17 cellular contexts compared by ENCODE assay signal in genomic region chr10:62376064-62377025, GRCh38. TPM values are rescaled to one million over a fixed set of nuclear protein-coding genes. Genes with fewer than 3 reads are reported as not detected.
DNase-seq lines count a peak whose midpoint lies in the region; ATAC-seq and TF ChIP-seq lines count a peak whose summit lies in the region.
"Had no signal": no experiment of that assay in that cellular context is flagged by ENCODE, and none has a peak within 500 bp of the region (broad histone marks: within the 10 kb centered on the region; RNA-seq: fewer than 3 reads in every experiment).

No MANE protein-coding gene starts in this region.

- in situ Hi-C loops in Panc1 (cut with HindIII; ENCODE audit: low pct_unique_long_range_greater_than_20kb, low sequenced_read_pairs) = loop anchor here (25.0 kb wide), 1 partner anchor 114 kb away; the partner anchor contains the start of gene RTKN2

- H3K27ac Mint-ChIP-seq in CD4-positive, CD25-positive, alpha-beta regulatory T cell = peak overlapping the region; percentile 3 to 80 (median 29)
- H3K27ac Mint-ChIP-seq in effector memory CD8-positive, alpha-beta T cell = no peak overlapping the region

- intact Hi-C loops in Panc1 (cut with micrococcal nuclease; ENCODE audit: unreplicated experiment) = no loop called here

- H3K9me3 Mint-ChIP-seq in CD4-positive, CD25-positive, alpha-beta regulatory T cell = peaks cover 0 to 1% (median 0%) of the 10 kb centered on the region in 7 donors
- no peaks in the 10 kb centered on the region for H3K9me3 Mint-ChIP-seq in effector memory CD8-positive, alpha-beta T cell
- H3K9me3 Mint-ChIP-seq: CD8-positive, alpha-beta memory T cell had no signal

- peaks cover 28% of the 10 kb centered on the region for H3K4me1 ChIP-seq in CD4-positive, CD25-positive, alpha-beta regulatory T cell (ENCODE audit: control insufficient read depth, insufficient read depth, low read length, poor library complexity, severe bottlenecking)
- H3K4me1 ChIP-seq in Panc1 (ENCODE audit: control insufficient read depth, insufficient read depth, low read length) = peaks cover 71% of the 10 kb centered on the region

- peak overlapping the region; percentile 84 to 98 (median 90) for H3K4me3 Mint-ChIP-seq in CD4-positive, CD25-positive, alpha-beta regulatory T cell
- H3K4me3 Mint-ChIP-seq in effector memory CD8-positive, alpha-beta T cell = peak overlapping the region; percentile 10 to 88

- no peaks in the 10 kb centered on the region for H3K36me3 Mint-ChIP-seq in CD4-positive, CD25-positive, alpha-beta regulatory T cell
- H3K36me3 Mint-ChIP-seq in effector memory CD8-positive, alpha-beta T cell (ENCODE audit: insufficient read depth) = peaks cover 6% of the 10 kb centered on the region

- ATAC-seq in CD4-positive, CD25-positive, alpha-beta regulatory T cell (ENCODE audit: low read depth in 2 of 2) = no peak
- ATAC-seq in Panc1 (no peak), HG03520 (IDR thresholded peaks at IDR 0.05; ENCODE audit: unreplicated experiment) (no peak), GM19328 (IDR thresholded peaks at IDR 0.05; ENCODE audit: unreplicated experiment) (no peak)
- no peak for ATAC-seq in effector memory CD8-positive, alpha-beta T cell (replicated peaks)
- ATAC-seq: HepG2, PC-3 had no signal

- no peaks in the 10 kb centered on the region for H3K36me3 ChIP-seq in CD4-positive, CD25-positive, alpha-beta regulatory T cell (ENCODE audit: control insufficient read depth, insufficient read depth, low read length)
- H3K36me3 ChIP-seq in Panc1 (ENCODE audit: control insufficient read depth, insufficient read depth, low read length) = peaks cover 2% of the 10 kb centered on the region; the same call in 1 of the 2 replicates

- DNase-seq in CD4-positive, CD25-positive, alpha-beta regulatory T cell = no peak
- DNase-seq in Panc1 (ENCODE audit: low read depth, low spot score) (no peak), occipital lobe (lab: John Stamatoyannopoulos, UW) (peak; percentile 19), NCI-H446 treated with DMSO at 0.1 percent for 48 hours (lab: John Stamatoyannopoulos, UW) (no peak), putamen (ENCODE audit: low spot score) (no peak)
- DNase-seq in effector memory CD8-positive, alpha-beta T cell = no peak
- DNase-seq: CD8-positive, alpha-beta memory T cell; GOT3; KG1; NCI-H187; NCI-H2107; NCI-H2227 treated with DMSO at 0.1 percent for 48 hours; PC-3 had no signal

- no peak for TF ChIP-seq CTCF in Panc1 (IDR thresholded peaks at IDR 0.05)

- H3K9me3 ChIP-seq in CD4-positive, CD25-positive, alpha-beta regulatory T cell (ENCODE audit: control insufficient read depth in 2 of 2, low read length in 2 of 2) = no peaks in the 10 kb centered on the region
- no peaks in the 10 kb centered on the region for H3K9me3 ChIP-seq in Panc1 (ENCODE audit: control insufficient read depth, insufficient read depth, low read depth, low read length)

- POLR2A ChIA-PET in Panc1 (lab: Charles Lee) = interaction anchor here (0.5 to 0.6 kb wide), 3 partner anchors 333 to 860 kb away, joined by 3 to 4 read pairs (median 4); no protein-coding TSS in a partner anchor

- no peaks in the 10 kb centered on the region for H3K27me3 ChIP-seq in CD4-positive, CD25-positive, alpha-beta regulatory T cell (ENCODE audit: control insufficient read depth, insufficient read depth, low read length)
- H3K27me3 ChIP-seq in Panc1 (ENCODE audit: control insufficient read depth, insufficient read depth, low read length) = no peaks in the 10 kb centered on the region
- H3K27me3 ChIP-seq: SJSA1 had no signal

- peak overlapping the region; percentile 86 for H3K4me3 ChIP-seq in CD4-positive, CD25-positive, alpha-beta regulatory T cell (ENCODE audit: low read depth, low read length)
- peak overlapping the region; percentile 71 to 89 for H3K4me3 ChIP-seq in Panc1 (ENCODE audit: low read depth in 2 of 2, low read length in 2 of 2)
- H3K4me3 ChIP-seq: SJSA1 had no signal

- CTCF ChIA-PET in Panc1 (lab: Charles Lee) = interaction anchor here (1.1 kb wide), 1 partner anchor 111 kb away, joined by 3 read pairs; no protein-coding TSS in a partner anchor

- H3K4me1 Mint-ChIP-seq in CD4-positive, CD25-positive, alpha-beta regulatory T cell = peaks cover 13 to 46% (median 27%) of the 10 kb centered on the region in 4 donors
- peaks cover 27 to 39% of the 10 kb centered on the region in 2 donors for H3K4me1 Mint-ChIP-seq in effector memory CD8-positive, alpha-beta T cell (ENCODE audit: low read depth in 2 of 2)

- BruUV-seq in Panc1 (replicated peaks; lab: Mats Ljungman, UMichigan) = no TSS peak

- no peak overlapping the region for H3K27ac ChIP-seq in CD4-positive, CD25-positive, alpha-beta regulatory T cell (ENCODE audit: insufficient read depth, low read length, poor library complexity, severe bottlenecking)
- peak overlapping the region; percentile 100 for H3K27ac ChIP-seq in Panc1 (ENCODE audit: low read length)
- H3K27ac ChIP-seq: SJSA1 had no signal

- H3K27me3 Mint-ChIP-seq in CD4-positive, CD25-positive, alpha-beta regulatory T cell = peaks cover 16% of the 10 kb centered on the region
- no peaks in the 10 kb centered on the region for H3K27me3 Mint-ChIP-seq in effector memory CD8-positive, alpha-beta T cell

RNA-seq across cellular contexts. Expression of gene ZNF365, which starts 2.2 kb away (rescaled TPM):
- 13.8 TPM for total RNA-seq in CD4-positive, CD25-positive, alpha-beta regulatory T cell
- 1 to 10 TPM; 6.2 to 8.0 (median 7.1) TPM for polyA plus RNA-seq in CD4-positive, CD25-positive, alpha-beta regulatory T cell
- total RNA-seq in Panc1 (2021; ENCODE audit: unreplicated experiment) (22.8 TPM), occipital lobe (29.6 TPM)
- polyA plus RNA-seq in Panc1 (2012; ENCODE audit: insufficient read length) = 12.7 TPM
- total RNA-seq: HepG2 had no signal
- polyA plus RNA-seq: HepG2 had no signal

Comparison
In these comparisons a context has a peak if more than half of its experiments do, and no peak if none do; other contexts are left out.
1. H3K27ac Mint-ChIP-seq: peak in CD4-positive, CD25-positive, alpha-beta regulatory T cell (3 of 3); none in effector memory CD8-positive, alpha-beta T cell (0 of 2).